Comparison of ENCODE assay signal across 9 cellular contexts in the genomic region with DNA sequence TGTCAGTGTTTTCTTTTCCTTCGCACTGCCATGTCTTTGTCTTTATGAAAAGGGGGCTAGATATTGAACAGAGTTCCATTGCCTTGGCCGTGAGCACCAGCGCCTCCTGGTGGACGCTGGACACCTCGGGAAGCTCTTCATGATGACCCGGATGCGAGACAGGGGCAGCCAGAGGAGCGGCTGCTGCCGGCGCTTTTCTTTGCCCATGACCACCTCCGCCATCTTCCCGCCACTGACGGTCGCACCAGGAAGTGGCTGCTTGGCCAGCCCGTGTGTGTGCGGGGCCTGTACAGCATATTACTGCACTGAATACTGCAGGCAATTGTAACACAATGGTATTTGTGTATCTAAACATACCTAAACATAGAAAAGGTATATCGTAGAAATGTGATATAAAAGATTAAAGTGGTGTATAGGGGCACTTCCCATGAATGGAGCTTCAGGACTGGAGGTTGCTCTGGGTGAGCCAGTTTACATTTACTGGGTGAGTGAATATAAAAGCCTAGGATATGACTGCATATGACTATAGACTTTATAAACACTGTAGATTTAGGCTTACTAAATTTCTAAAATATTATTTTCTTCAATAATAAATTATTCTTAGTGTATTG. TPM values are rescaled to one million over a fixed set of nuclear protein-coding genes. Genes with fewer than 3 reads are reported as not detected.
DNase-seq lines count a peak whose midpoint lies in the region; ATAC-seq and TF ChIP-seq lines count a peak whose summit lies in the region.
"Had no signal": no experiment of that assay in that cellular context is flagged by ENCODE, and none has a peak within 500 bp of the region (broad histone marks: within the 10 kb centered on the region; RNA-seq: fewer than 3 reads in every experiment).

No MANE protein-coding gene starts in this region.

- H3K27me3 Mint-ChIP-seq in effector memory CD8-positive, alpha-beta T cell = no peaks in the 10 kb centered on the region

- ATAC-seq in GM21529 (IDR thresholded peaks at IDR 0.05; ENCODE audit: unreplicated experiment) = peak; percentile 44
- ATAC-seq in PC-3 = no peak
- ATAC-seq in HG02970 (IDR thresholded peaks at IDR 0.05; ENCODE audit: low FRiP score, unreplicated experiment) = no peak
- no peak for ATAC-seq in HG03469 (IDR thresholded peaks at IDR 0.05; ENCODE audit: unreplicated experiment)
- ATAC-seq in effector memory CD8-positive, alpha-beta T cell (replicated peaks) = no peak

- H3K4me3 Mint-ChIP-seq in effector memory CD8-positive, alpha-beta T cell = no peak overlapping the region

- no peak overlapping the region for H3K27ac Mint-ChIP-seq in effector memory CD8-positive, alpha-beta T cell

- H3K36me3 Mint-ChIP-seq in effector memory CD8-positive, alpha-beta T cell (ENCODE audit: insufficient read depth) = no peaks in the 10 kb centered on the region

- H3K4me2 ChIP-seq in PC-3 (ENCODE audit: low read length) = no peak overlapping the region

- H4K20me1 ChIP-seq in PC-3 (ENCODE audit: low read length) = no peaks in the 10 kb centered on the region

- POLR2A ChIA-PET in PC-3 (lab: Charles Lee; ENCODE audit: unreplicated experiment) = no interaction called here

- no TSS peak for BruUV-seq in PC-3 (replicated peaks; lab: Mats Ljungman, UMichigan)

- H3K9me3 ChIP-seq in PC-3 (ENCODE audit: low read length) = no peaks in the 10 kb centered on the region

- H3K4me1 Mint-ChIP-seq in effector memory CD8-positive, alpha-beta T cell (ENCODE audit: low read depth in 2 of 2) = no peaks in the 10 kb centered on the region

- no peaks in the 10 kb centered on the region for H3F3A ChIP-seq in PC-3 (ENCODE audit: low read length, unreplicated experiment)

- H3K9ac ChIP-seq in PC-3 (ENCODE audit: low read length) = no peak overlapping the region

- DNase-seq in D341Med (ENCODE audit: low spot score) (peak; percentile 51), PC-3 (peak; percentile 44), islet precursor cell (peak; percentile 74), MV-4-11 (lab: John Stamatoyannopoulos, UW) (no peak)
- no peak for DNase-seq in effector memory CD8-positive, alpha-beta T cell

- H2AFZ ChIP-seq in PC-3 (ENCODE audit: low read length) = no peak overlapping the region

- H3K9me3 Mint-ChIP-seq in effector memory CD8-positive, alpha-beta T cell = peaks cover 6 to 18% of the 10 kb centered on the region in 2 donors

- intact Hi-C loops in PC-3 (cut with micrococcal nuclease) = no loop called here

- H3K4me1 ChIP-seq in PC-3 (ENCODE audit: insufficient read depth, low read length) = no peaks in the 10 kb centered on the region

- no peaks in the 10 kb centered on the region for H3K36me3 ChIP-seq in PC-3 (ENCODE audit: low read depth, low read length)

- no peak overlapping the region for H3K4me3 ChIP-seq in PC-3 (ENCODE audit: low read length)

- peak; percentile 66 for TF ChIP-seq CTCF in PC-3 (conservative IDR thresholded peaks at IDR 0.05; ENCODE audit: low read depth, low read length)

- CTCF ChIA-PET in PC-3 (lab: Charles Lee) = no interaction called here

- no peaks in the 10 kb centered on the region for H3K9me2 ChIP-seq in PC-3 (replicated peaks; ENCODE audit: low read length)

- H3K79me2 ChIP-seq in PC-3 (ENCODE audit: low read length) = no peaks in the 10 kb centered on the region

- H3K27ac ChIP-seq in PC-3 (ENCODE audit: low read length) = no peak overlapping the region

- H3K27me3 ChIP-seq in PC-3 (ENCODE audit: low read length) = no peaks in the 10 kb centered on the region

RNA-seq across cellular contexts. Expression of a gene that starts 15.8 kb away (rescaled TPM):
- not detected in 2 replicates for total RNA-seq in PC-3 (2014; rRNA removed)
- total RNA-seq: NCI-H460 had no signal

Comparison
In these comparisons a context has a peak if more than half of its experiments do, and no peak if none do; other contexts are left out.
1. DNase-seq: peak in D341Med (single experiment), PC-3 (single experiment) and islet precursor cell (single experiment); none in effector memory CD8-positive, alpha-beta T cell (0 of 3) and MV-4-11 (single experiment).